17 cellular contexts compared by ENCODE assay signal in genomic region chr6:87334683-87335082, GRCh38. TPM values are rescaled to one million over a fixed set of nuclear protein-coding genes. Genes with fewer than 3 reads are reported as not detected.
"Had no signal": no experiment of that assay in that cellular context is flagged by ENCODE, and none has a peak within 500 bp of the region (broad histone marks: within the 10 kb centered on the region; RNA-seq: fewer than 3 reads in every experiment).

No MANE protein-coding gene starts in this region.

- ATAC-seq: activated CD4-positive, CD25-positive, alpha-beta regulatory T cell treated with anti-CD3 and anti-CD28 coated beads, Interleukin-2, amount 50 U/mL, for 24 hours; activated CD8-positive, alpha-beta memory T cell treated with anti-CD3 and anti-CD28 coated beads, Interleukin-2, amount 10 ng/mL, durations not matched to agents 7 days and 5 days; natural killer cell treated with Interleukin-12 subunit alpha and Interleukin-12 subunit beta and Interleukin-15 and Interleukin-18, amount 100 ng/mL, for 72 hours; sciatic nerve; stimulated activated naive B cell treated with anti-CD40 and anti-IgM and Interleukin-4, amounts not matched to agents 10 μg/mL and 1 μg/mL and 100 μg/mL, for 72 hours had no signal

- H3K4me3 ChIP-seq: colonic mucosa had no signal

- H3K9me3 ChIP-seq: colonic mucosa had no signal

- H3K27me3 ChIP-seq: colonic mucosa had no signal

- H3K4me1 ChIP-seq: colonic mucosa had no signal

- H3K36me3 ChIP-seq: colonic mucosa had no signal

- DNase-seq: activated CD4-positive, alpha-beta T cell treated with anti-CD3 and anti-CD28 coated beads, Interleukin-2, amount 50 U/mL, for 4 hours; activated CD8-positive, alpha-beta memory T cell treated with anti-CD3 and anti-CD28 coated beads, Interleukin-2, amount 10 ng/mL, durations not matched to agents 7 days and 5 days; activated gamma-delta T cell; activated naive CD8-positive, alpha-beta T cell treated with anti-CD3 and anti-CD28 coated beads, Interleukin-2, amount 10 ng/mL, durations not matched to agents 7 days and 5 days; activated T-cell treated with anti-CD3 and anti-CD28 coated beads, Interleukin-2, amount 50 U/mL, for 24 hours; anterior cingulate cortex; colonic mucosa; immature natural killer cell; occipital lobe; stimulated activated CD4-positive, alpha-beta T cell treated with anti-CD3 and anti-CD28 coated beads, Interleukin-2, amount 100 ng/mL, for 24 hours; stimulated activated naive B cell treated with anti-CD40 and anti-IgM and Interleukin-4, amounts not matched to agents 10 μg/mL and 1 μg/mL and 100 μg/mL, for 72 hours; trophoblast cell had no signal

- H3K27ac ChIP-seq: colonic mucosa had no signal

RNA-seq across cellular contexts. Expression of gene GJB7, which starts 5.6 kb away (rescaled TPM):
- total RNA-seq: activated CD8-positive, alpha-beta memory T cell treated with anti-CD3 and anti-CD28 coated beads, Interleukin-2, amount 10 ng/mL, durations not matched to agents 7 days and 5 days; activated naive CD8-positive, alpha-beta T cell treated with anti-CD3 and anti-CD28 coated beads, Interleukin-2, amount 10 ng/mL, durations not matched to agents 7 days and 5 days; glomerular endothelial cell; mucosa of gallbladder; natural killer cell treated with Interleukin-12 subunit alpha and Interleukin-12 subunit beta and Interleukin-15 and Interleukin-18, amount 100 ng/mL, for 72 hours; occipital lobe; sciatic nerve had no signal
